Comparison of ENCODE assay signal across 11 cellular contexts in the genomic region with DNA sequence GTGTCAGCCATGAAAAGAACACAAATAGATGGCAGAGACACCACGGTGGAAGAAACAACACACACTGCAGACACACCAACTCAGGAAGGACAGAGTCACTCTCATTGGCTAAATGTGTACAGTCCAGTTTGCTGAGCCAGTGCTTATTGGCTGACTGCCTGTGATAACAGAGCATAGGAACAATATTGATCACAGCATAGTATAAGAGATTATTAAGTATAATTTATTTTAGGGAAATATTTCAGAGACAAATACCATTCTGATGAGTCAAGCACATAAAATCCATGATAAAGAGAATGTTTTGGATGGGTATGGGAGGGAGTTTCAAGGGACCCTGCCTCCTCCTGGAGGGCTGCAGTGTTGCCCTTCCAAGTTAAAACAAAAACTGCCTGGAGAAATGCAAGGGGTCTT. TPM values are rescaled to one million over a fixed set of nuclear protein-coding genes. Genes with fewer than 3 reads are reported as not detected.
DNase-seq lines count a peak whose midpoint lies in the region; ATAC-seq and TF ChIP-seq lines count a peak whose summit lies in the region.
"Had no signal": no experiment of that assay in that cellular context is flagged by ENCODE, and none has a peak within 500 bp of the region (broad histone marks: within the 10 kb centered on the region; RNA-seq: fewer than 3 reads in every experiment).

No MANE protein-coding gene starts in this region.

- no peaks in the 10 kb centered on the region for H3K36me3 Mint-ChIP-seq in neural progenitor cell

- H3K9me2 ChIP-seq in GM23248 (ENCODE audit: insufficient read depth) (no peaks in the 10 kb centered on the region; the same call in 1 of the 2 replicates), OCI-LY1 (ENCODE audit: low read depth, low read length) (no peaks in the 10 kb centered on the region)

- H3K79me2 ChIP-seq in GM23248 (ENCODE audit: insufficient read depth) (no peaks in the 10 kb centered on the region), OCI-LY1 (ENCODE audit: insufficient read depth, low read length) (no peaks in the 10 kb centered on the region), neural progenitor cell (ENCODE audit: low read depth) (no peaks in the 10 kb centered on the region)

- no peak for TF ChIP-seq EP300 in suprapubic skin (IDR thresholded peaks at IDR 0.05)

- no peak overlapping the region for H3K4me3 Mint-ChIP-seq in neural progenitor cell

- H3K9me3 ChIP-seq in GM23248 (ENCODE audit: low read depth) (no peaks in the 10 kb centered on the region), OCI-LY1 (ENCODE audit: low read length) (no peaks in the 10 kb centered on the region), suprapubic skin (no peaks in the 10 kb centered on the region), neural progenitor cell (ENCODE audit: low read depth) (no peaks in the 10 kb centered on the region)
- H3K9me3 ChIP-seq: mucosa of descending colon had no signal

- no peak overlapping the region for H3K27ac ChIP-seq in GM23248
- H3K27ac ChIP-seq in OCI-LY1 (ENCODE audit: low read depth, low read length, poor library complexity, severe bottlenecking): no peak overlapping the region
- H3K27ac ChIP-seq in suprapubic skin: no peak overlapping the region
- no peak overlapping the region for H3K27ac ChIP-seq in neural progenitor cell

- no peak for TF ChIP-seq POLR2A in suprapubic skin (IDR thresholded peaks at IDR 0.05)

- TF ChIP-seq CTCF in BJ (IDR thresholded peaks at IDR 0.05; ENCODE audit: insufficient read depth, low read depth, low read length) (peak; percentile 19; the same call in 1 of the 2 replicates), OCI-LY1 (IDR thresholded peaks at IDR 0.05; ENCODE audit: low read length) (no peak), suprapubic skin (IDR thresholded peaks at IDR 0.05) (no peak), neural progenitor cell (IDR thresholded peaks at IDR 0.05) (no peak)

- H3K9ac ChIP-seq in GM23248 (no peak overlapping the region), OCI-LY1 (ENCODE audit: low read length) (no peak overlapping the region), neural progenitor cell (no peak overlapping the region)

- H2AFZ ChIP-seq in GM23248: no peak overlapping the region
- 0 out of 2 replicates have a peak overlapping the region, but pooled peaks have one; percentile 34 for H2AFZ ChIP-seq in OCI-LY1 (ENCODE audit: low read length)
- H2AFZ ChIP-seq in neural progenitor cell (replicated peaks): no peak overlapping the region

- POLR2A ChIA-PET in BJ (lab: Charles Lee): no interaction called here

- H3K4me2 ChIP-seq in GM23248 (ENCODE audit: unreplicated experiment) (peak overlapping the region; percentile 17), OCI-LY1 (ENCODE audit: low read length) (no peak overlapping the region), neural progenitor cell (no peak overlapping the region)

- H3K4me3 ChIP-seq in BJ (ENCODE audit: low read depth, low read length): no peak overlapping the region
- H3K4me3 ChIP-seq in GM23248: no peak overlapping the region
- H3K4me3 ChIP-seq in OCI-LY1 (ENCODE audit: low read depth, low read length, poor library complexity, severe bottlenecking): no peak overlapping the region
- no peak overlapping the region for H3K4me3 ChIP-seq in suprapubic skin
- H3K4me3 ChIP-seq in neural progenitor cell: no peak overlapping the region
- H3K4me3 ChIP-seq: mucosa of descending colon had no signal

- H3K27me3 ChIP-seq in BJ (ENCODE audit: control insufficient read depth, insufficient read depth, low read length) (no peaks in the 10 kb centered on the region), GM23248 (replicated peaks; ENCODE audit: insufficient read depth) (no peaks in the 10 kb centered on the region), OCI-LY1 (ENCODE audit: insufficient read depth, low read length) (no peaks in the 10 kb centered on the region), suprapubic skin (no peaks in the 10 kb centered on the region), neural progenitor cell (no peaks in the 10 kb centered on the region)

- ATAC-seq in GM19023 (IDR thresholded peaks at IDR 0.05; ENCODE audit: unreplicated experiment): no peak
- ATAC-seq: activated CD4-positive, CD25-positive, alpha-beta regulatory T cell treated with anti-CD3 and anti-CD28 coated beads, Interleukin-2, amount 50 U/mL, for 24 hours; activated naive CD4-positive, alpha-beta T cell treated with anti-CD3 and anti-CD28 coated beads, Interleukin-2, amount 50 U/mL, for 72 hours; mucosa of descending colon had no signal

- CTCF ChIA-PET in BJ (lab: Yijun Ruan, JAX): interaction anchor here (0.7 to 1.0 kb wide), 2 partner anchors 12 to 524 kb away, joined by 3 to 4 read pairs; no protein-coding TSS in a partner anchor

- H3K4me1 ChIP-seq in GM23248 (ENCODE audit: insufficient read depth) (peaks cover 5% of the 10 kb centered on the region; the same call in 1 of the 2 replicates), OCI-LY1 (ENCODE audit: insufficient read depth, low read length, severe bottlenecking) (peaks cover 12% of the 10 kb centered on the region), suprapubic skin (peaks cover 9% of the 10 kb centered on the region), neural progenitor cell (peaks cover 12% of the 10 kb centered on the region)

- peaks cover 5% of the 10 kb centered on the region; the same call in 1 of the 2 replicates for H3F3A ChIP-seq in GM23248 (ENCODE audit: insufficient read depth)
- no peaks in the 10 kb centered on the region for H3F3A ChIP-seq in OCI-LY1 (ENCODE audit: insufficient read depth, low read length)
- H3F3A ChIP-seq in neural progenitor cell (ENCODE audit: low read depth): peaks cover 15% of the 10 kb centered on the region

- no peak for DNase-seq in BJ (ENCODE audit: low read depth)
- peak; percentile 27 for DNase-seq in GM23248
- DNase-seq in glomerular visceral epithelial cell (ENCODE audit: extremely low spot score): peak; percentile 8
- DNase-seq in suprapubic skin (ENCODE audit: low spot score in 2 of 2): no peak
- DNase-seq in stimulated activated CD8-positive, alpha-beta memory T cell treated with anti-CD3 and anti-CD28 coated beads, Interleukin-4, amount 100 ng/mL, for 48 hours: no peak
- DNase-seq in neural progenitor cell (ENCODE audit: low spot score): no peak
- DNase-seq: mucosa of descending colon had no signal

- H3K27ac Mint-ChIP-seq in neural progenitor cell: no peak overlapping the region

- peaks cover 17% of the 10 kb centered on the region for H3K4me1 Mint-ChIP-seq in neural progenitor cell

- in situ Hi-C loops in GM23248 (cut with MboI): no loop called here

- H4K20me1 ChIP-seq in GM23248 (ENCODE audit: insufficient read depth) (no peaks in the 10 kb centered on the region), OCI-LY1 (ENCODE audit: insufficient read depth, low read length) (no peaks in the 10 kb centered on the region), neural progenitor cell (ENCODE audit: low read depth) (no peaks in the 10 kb centered on the region)

- H3K36me3 ChIP-seq in BJ (ENCODE audit: control insufficient read depth, insufficient read depth, low read length) (no peaks in the 10 kb centered on the region), GM23248 (ENCODE audit: low read depth) (no peaks in the 10 kb centered on the region), OCI-LY1 (ENCODE audit: insufficient read depth, low read length) (no peaks in the 10 kb centered on the region), suprapubic skin (no peaks in the 10 kb centered on the region), neural progenitor cell (no peaks in the 10 kb centered on the region)

- 31 to 38% methylated on average over 1 of the region's 1 CpG for WGBS in GM23248 (ENCODE audit: low coverage in 1 of 2, low lambda C conversion rate in 2 of 2, missing lambda C conversion rate in 2 of 2), 2 experiments
- 66% methylated on average over 1 of the region's 1 CpG for WGBS in suprapubic skin

- no peaks in the 10 kb centered on the region for H3K9me3 Mint-ChIP-seq in neural progenitor cell

- peaks cover 8% of the 10 kb centered on the region for H3K27me3 Mint-ChIP-seq in neural progenitor cell (ENCODE audit: insufficient read depth, low read depth)

RNA-seq across cellular contexts. Expression of a gene that starts 50.9 kb away (rescaled TPM):
- 73.8 and 81.3 TPM in 2 replicates for polyA plus RNA-seq in BJ (2011; rRNA removed)
- 66.4 and 77.9 TPM in 2 replicates for polyA minus RNA-seq in BJ (2011; rRNA and poly(A)+ RNA removed)
- total RNA-seq in GM23248 (2014; rRNA removed; shearing (Covaris generic)): 13.9 and 14.4 TPM in 2 replicates
- 58.9 and 62.2 TPM in 2 replicates for polyA plus RNA-seq in GM23248 (2016; fragmentation: Nextera tagmentation; extraction: Ambion mirVana)
- 100 to 1,000 TPM; 103 to 178 (median 156) TPM for total RNA-seq in suprapubic skin
- 25.2 and 45.1 TPM in 2 replicates for total RNA-seq in neural progenitor cell (ENCODE audit: low replicate concordance)

Comparison
In these comparisons a context has a peak if more than half of its experiments do, and no peak if none do; other contexts are left out.
1. DNase-seq: peak in GM23248 (single experiment) and glomerular visceral epithelial cell (single experiment); none in BJ (single experiment), suprapubic skin (0 of 2), stimulated activated CD8-positive, alpha-beta memory T cell treated with anti-CD3 and anti-CD28 coated beads, Interleukin-4, amount 100 ng/mL, for 48 hours (single experiment) and neural progenitor cell (single experiment).